ENCODE assay signal across 17 cellular contexts in genomic region chr15:56906766-56907165, GRCh38. TPM values are rescaled to one million over a fixed set of nuclear protein-coding genes. Genes with fewer than 3 reads are reported as not detected.
A peak's percentile ranks its signal among the peaks of the same experiment; 100 is the strongest.
DNase-seq lines count a peak whose midpoint lies in the region; ATAC-seq and TF ChIP-seq lines count a peak whose summit lies in the region.
"Had no signal": no experiment of that assay in that cellular context is flagged by ENCODE, and none has a peak within 500 bp of the region (broad histone marks: within the 10 kb centered on the region; RNA-seq: fewer than 3 reads in every experiment).

No MANE protein-coding gene starts in this region.

- no peak overlapping the region for H3K27ac ChIP-seq in CD4-positive, CD25-positive, alpha-beta regulatory T cell (ENCODE audit: insufficient read depth, low read length, poor library complexity, severe bottlenecking)
- H3K27ac ChIP-seq in H9 (ENCODE audit: insufficient read length, low read depth, low read length), result no peak overlapping the region

- no peak overlapping the region for H3K18ac ChIP-seq in H9 (ENCODE audit: insufficient read length, low read depth, low read length)

- no peak for ATAC-seq in CD4-positive, CD25-positive, alpha-beta regulatory T cell (ENCODE audit: low read depth in 2 of 2)
- ATAC-seq in activated naive CD8-positive, alpha-beta T cell treated with anti-CD3 and anti-CD28 coated beads, Interleukin-2, amount 10 ng/mL, durations not matched to agents 7 days and 5 days (ENCODE audit: low read depth), result no peak
- ATAC-seq in naive B cell (ENCODE audit: low read depth in 2 of 2), result no peak
- ATAC-seq: HCT116, WTC11 had no signal

- peaks cover 0 to 2% (median 0%) of the 10 kb centered on the region in 7 donors for H3K9me3 Mint-ChIP-seq in CD4-positive, CD25-positive, alpha-beta regulatory T cell
- H3K9me3 Mint-ChIP-seq in H9 (peaks cover 5 to 7% of the 10 kb centered on the region in 2 experiments; a peak in 4 of 5 replicates), naive B cell (peaks cover 0 to 2% (median 0%) of the 10 kb centered on the region in 7 donors)
- H3K9me3 Mint-ChIP-seq in activated naive CD8-positive, alpha-beta T cell treated with anti-CD3 and anti-CD28 coated beads, Interleukin-2, amount 10 ng/mL, durations not matched to agents 7 days and 5 days, result peaks cover 2% of the 10 kb centered on the region

- no peak overlapping the region for H3K4ac ChIP-seq in H9 (ENCODE audit: low read depth, low read length)

- no peaks in the 10 kb centered on the region for H3K27me3 Mint-ChIP-seq in CD4-positive, CD25-positive, alpha-beta regulatory T cell
- H3K27me3 Mint-ChIP-seq in H9 (ENCODE audit: low read depth) (no peaks in the 10 kb centered on the region), naive B cell (no peaks in the 10 kb centered on the region)
- H3K27me3 Mint-ChIP-seq in activated naive CD8-positive, alpha-beta T cell treated with anti-CD3 and anti-CD28 coated beads, Interleukin-2, amount 10 ng/mL, durations not matched to agents 7 days and 5 days, result no peaks in the 10 kb centered on the region

- no peak overlapping the region for H3K4me2 ChIP-seq in H9 (ENCODE audit: insufficient read depth, insufficient read length, low read length)

- H2AFZ ChIP-seq in H9 (ENCODE audit: low read length), result no peak overlapping the region

- no peaks in the 10 kb centered on the region for H3K27me3 ChIP-seq in CD4-positive, CD25-positive, alpha-beta regulatory T cell (ENCODE audit: control insufficient read depth, insufficient read depth, low read length)
- no peaks in the 10 kb centered on the region for H3K27me3 ChIP-seq in H9 (ENCODE audit: insufficient read depth, low read length)

- H3K23ac ChIP-seq in H9 (ENCODE audit: insufficient read length, low read depth, low read length), result no peak overlapping the region

- H2BK20ac ChIP-seq in H9 (ENCODE audit: low read depth, low read length, poor library complexity, severe bottlenecking), result no peak overlapping the region

- peak overlapping the region; percentile 38 for H2BK5ac ChIP-seq in H9 (ENCODE audit: insufficient read length, low read length)

- H3K79me2 ChIP-seq in H9 (ENCODE audit: insufficient read depth, low read length), result no peaks in the 10 kb centered on the region

- peak overlapping the region; percentile 84 for H3K4me3 ChIP-seq in CD4-positive, CD25-positive, alpha-beta regulatory T cell (ENCODE audit: low read depth, low read length)

- H3K14ac ChIP-seq in H9 (ENCODE audit: insufficient read depth, low read length), result no peak overlapping the region

- no peaks in the 10 kb centered on the region for H3K36me3 ChIP-seq in CD4-positive, CD25-positive, alpha-beta regulatory T cell (ENCODE audit: control insufficient read depth, insufficient read depth, low read length)

- peaks cover 8% of the 10 kb centered on the region for H3K4me1 ChIP-seq in CD4-positive, CD25-positive, alpha-beta regulatory T cell (ENCODE audit: control insufficient read depth, insufficient read depth, low read length, poor library complexity, severe bottlenecking)
- H3K4me1 ChIP-seq in H9 (ENCODE audit: insufficient read depth, low read length), result 0 out of 2 replicates have a peak, but pooled peaks cover 4% of the 10 kb centered on the region

- H3K56ac ChIP-seq in H9 (ENCODE audit: insufficient read length, low read depth, low read length), result no peak overlapping the region

- peak overlapping the region in 2 of 3 donors; percentile 70 for H3K27ac Mint-ChIP-seq in CD4-positive, CD25-positive, alpha-beta regulatory T cell
- H3K27ac Mint-ChIP-seq in H9, result no peak overlapping the region
- H3K27ac Mint-ChIP-seq in activated naive CD8-positive, alpha-beta T cell treated with anti-CD3 and anti-CD28 coated beads, Interleukin-2, amount 10 ng/mL, durations not matched to agents 7 days and 5 days, result no peak overlapping the region
- peak overlapping the region in 2 of 6 donors; percentile 0 to 40 for H3K27ac Mint-ChIP-seq in naive B cell
- H3K27ac Mint-ChIP-seq: WTC11 had no signal

- no peak overlapping the region for H4K8ac ChIP-seq in H9 (replicated peaks; ENCODE audit: insufficient read length, low read depth, low read length)

- peaks cover 5% of the 10 kb centered on the region for H3K36me3 Mint-ChIP-seq in CD4-positive, CD25-positive, alpha-beta regulatory T cell
- H3K36me3 Mint-ChIP-seq in H9 (ENCODE audit: insufficient read depth in 1 of 3, low read depth in 3 of 3), result peaks cover 0 to 10% (median 9%) of the 10 kb centered on the region in 3 experiments; a peak in 4 of 7 replicates
- peaks cover 4% of the 10 kb centered on the region for H3K36me3 Mint-ChIP-seq in activated naive CD8-positive, alpha-beta T cell treated with anti-CD3 and anti-CD28 coated beads, Interleukin-2, amount 10 ng/mL, durations not matched to agents 7 days and 5 days
- H3K36me3 Mint-ChIP-seq in naive B cell, result no peaks in the 10 kb centered on the region

- peaks cover 9 to 23% (median 15%) of the 10 kb centered on the region in 4 donors for H3K4me1 Mint-ChIP-seq in CD4-positive, CD25-positive, alpha-beta regulatory T cell
- H3K4me1 Mint-ChIP-seq in H9 (peaks cover 4% of the 10 kb centered on the region in 2 experiments), naive B cell (peaks cover 7 to 10% (median 8%) of the 10 kb centered on the region in 3 donors)
- H3K4me1 Mint-ChIP-seq in activated naive CD8-positive, alpha-beta T cell treated with anti-CD3 and anti-CD28 coated beads, Interleukin-2, amount 10 ng/mL, durations not matched to agents 7 days and 5 days, result peaks cover 9% of the 10 kb centered on the region

- no peak overlapping the region for H4K5ac ChIP-seq in H9 (ENCODE audit: insufficient read length, low read depth, low read length)

- no peak overlapping the region for H2BK120ac ChIP-seq in H9 (ENCODE audit: low read depth, low read length, poor library complexity, severe bottlenecking)

- no peaks in the 10 kb centered on the region for H4K20me1 ChIP-seq in H9 (ENCODE audit: control insufficient read depth, insufficient read depth, insufficient read length)

- no peaks in the 10 kb centered on the region for H3K79me1 ChIP-seq in H9 (ENCODE audit: insufficient read depth, low read depth, low read length, poor library complexity, severe bottlenecking)

- POLR2A ChIA-PET in activated naive CD8-positive, alpha-beta T cell treated with anti-CD3 and anti-CD28 coated beads, Interleukin-2, amount 10 ng/mL, durations not matched to agents 7 days and 5 days (lab: Charles Lee), result no interaction called here

- no peak overlapping the region for H2BK15ac ChIP-seq in H9 (ENCODE audit: low read depth, low read length)

- no peak overlapping the region for H2AK5ac ChIP-seq in H9 (ENCODE audit: insufficient read length, low read length)

- TF ChIP-seq CTCF in H9 (conservative IDR thresholded peaks at IDR 0.05), result no peak

- no peaks in the 10 kb centered on the region for H3K23me2 ChIP-seq in H9 (ENCODE audit: insufficient read length, low read depth, low read length, poor library complexity, severe bottlenecking)

- H3K9ac ChIP-seq in H9 (ENCODE audit: extremely low read depth, insufficient read length, low read length), result no peak overlapping the region

- H3T11ph ChIP-seq in H9 (ENCODE audit: low read length), result no peak overlapping the region

- WGBS in H9 (ENCODE audit: extremely low coverage, insufficient read length, low lambda C conversion rate), result no CpG with 5 or more reads among the region's 1 CpG

- peak overlapping the region; percentile 29 to 88 (median 72) for H3K4me3 Mint-ChIP-seq in CD4-positive, CD25-positive, alpha-beta regulatory T cell
- no peak overlapping the region; a peak in 1 of 5 replicates for H3K4me3 Mint-ChIP-seq in H9
- peak overlapping the region; percentile 33 for H3K4me3 Mint-ChIP-seq in activated naive CD8-positive, alpha-beta T cell treated with anti-CD3 and anti-CD28 coated beads, Interleukin-2, amount 10 ng/mL, durations not matched to agents 7 days and 5 days
- peak overlapping the region; percentile 22 to 80 (median 61) for H3K4me3 Mint-ChIP-seq in naive B cell
- H3K4me3 Mint-ChIP-seq: WTC11 had no signal

- no peak overlapping the region for H2BK12ac ChIP-seq in H9 (ENCODE audit: insufficient read length, low read depth, low read length)

- no peaks in the 10 kb centered on the region for H3K9me3 ChIP-seq in CD4-positive, CD25-positive, alpha-beta regulatory T cell (ENCODE audit: control insufficient read depth in 2 of 2, low read length in 2 of 2)
- H3K9me3 ChIP-seq in H9 (ENCODE audit: control insufficient read depth, low read depth, low read length), result no peaks in the 10 kb centered on the region

- DNase-seq in CD4-positive, CD25-positive, alpha-beta regulatory T cell, result peak in 1 of 3 donors; percentile 13
- DNase-seq in H9 (no peak), naive B cell (no peak), GOT3 (lab: John Stamatoyannopoulos, UW) (no peak), DMS153 treated with DMSO at 0.1 percent for 48 hours (lab: John Stamatoyannopoulos, UW; ENCODE audit: unreplicated experiment) (no peak), Kasumi-1 (lab: John Stamatoyannopoulos, UW) (no peak)
- DNase-seq in activated naive CD8-positive, alpha-beta T cell treated with anti-CD3 and anti-CD28 coated beads, Interleukin-2, amount 10 ng/mL, durations not matched to agents 7 days and 5 days, result no peak
- DNase-seq in stimulated activated CD4-positive, alpha-beta T cell treated with anti-CD3 and anti-CD28 coated beads, Interleukin-4, amount 100 ng/mL, for 4 hours, result no peak
- DNase-seq: activated effector memory CD4-positive, alpha-beta T cell treated with anti-CD3 and anti-CD28 coated beads, Interleukin-2, amount 50 U/mL, for 16 hours; DMS153; NCI-H146; NCI-H345; SHP77; stimulated activated CD4-positive, alpha-beta T cell treated with anti-CD3 and anti-CD28 coated beads, Interleukin-4, amount 100 ng/mL, for 24 hours; stimulated activated CD8-positive, alpha-beta memory T cell treated with anti-CD3 and anti-CD28 coated beads, Interleukin-4, amount 100 ng/mL, for 48 hours had no signal

- H4K91ac ChIP-seq in H9 (ENCODE audit: insufficient read length, low read depth, low read length), result no peak overlapping the region

RNA-seq across cellular contexts. Expression of gene TCF12, which starts 11.7 kb away (rescaled TPM):
- total RNA-seq in CD4-positive, CD25-positive, alpha-beta regulatory T cell, result 83.7 TPM
- 10 to 100 TPM; 45.7 to 71.6 (median 63.7) TPM for polyA plus RNA-seq in CD4-positive, CD25-positive, alpha-beta regulatory T cell
- 76.7 and 78.5 TPM in 2 replicates for total RNA-seq in H9 (2021)
- total RNA-seq in activated naive CD8-positive, alpha-beta T cell treated with anti-CD3 and anti-CD28 coated beads, Interleukin-2, amount 10 ng/mL, durations not matched to agents 7 days and 5 days, result 10 to 100 TPM; 76.4 to 78.1 TPM
- polyA plus RNA-seq in naive B cell (ENCODE audit: low read depth in 6 of 6), result 10 to 100 TPM; 42.0 to 70.9 (median 56.1) TPM

Comparison
In these comparisons a context has a peak if more than half of its experiments do, and no peak if none do; other contexts are left out.
1. H3K27ac Mint-ChIP-seq: peak in CD4-positive, CD25-positive, alpha-beta regulatory T cell (2 of 3); none in H9 (0 of 3) and activated naive CD8-positive, alpha-beta T cell treated with anti-CD3 and anti-CD28 coated beads, Interleukin-2, amount 10 ng/mL, durations not matched to agents 7 days and 5 days (single experiment).
2. H3K4me3 Mint-ChIP-seq: peak in CD4-positive, CD25-positive, alpha-beta regulatory T cell (4 of 4), activated naive CD8-positive, alpha-beta T cell treated with anti-CD3 and anti-CD28 coated beads, Interleukin-2, amount 10 ng/mL, durations not matched to agents 7 days and 5 days (single experiment) and naive B cell (8 of 8); none in H9 (0 of 2).